ENCODE assay signal across 8 cellular contexts in the genomic region with DNA sequence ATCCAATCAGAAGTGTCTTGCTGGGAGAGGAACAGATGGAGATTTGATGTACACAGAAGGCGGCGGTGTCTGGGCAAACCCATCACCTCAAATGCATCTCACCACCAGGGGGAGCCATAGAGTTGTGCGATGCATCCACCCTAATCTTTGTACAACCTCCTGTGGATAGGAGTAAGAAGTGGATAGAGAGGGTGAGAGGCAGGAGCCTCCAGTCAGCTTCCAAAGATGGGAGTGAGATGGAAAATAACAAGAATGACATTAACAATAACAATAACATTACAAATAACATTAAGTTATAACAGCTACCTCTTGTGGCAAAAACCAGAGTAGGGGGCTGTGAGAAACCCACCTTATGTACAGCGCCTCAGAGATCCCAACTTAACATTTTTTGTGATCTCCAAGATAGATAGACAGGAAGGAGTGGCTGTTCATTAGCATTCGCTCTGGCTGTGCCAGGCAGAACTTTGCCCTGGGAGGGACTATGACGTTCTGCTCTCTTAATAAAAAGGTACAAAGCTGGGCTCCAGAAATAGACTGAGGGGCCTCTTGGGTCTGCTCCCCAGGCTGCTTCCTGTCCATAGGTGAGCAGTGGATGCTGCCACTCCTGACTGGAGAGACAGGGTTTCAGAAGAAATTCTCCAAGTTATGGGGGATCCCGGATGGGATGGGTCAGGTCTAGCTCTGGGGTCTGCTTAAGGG. TPM values are rescaled to one million over a fixed set of nuclear protein-coding genes. Genes with fewer than 3 reads are reported as not detected.
A peak's percentile ranks its signal among the peaks of the same experiment; 100 is the strongest.
DNase-seq lines count a peak whose midpoint lies in the region; ATAC-seq and TF ChIP-seq lines count a peak whose summit lies in the region.

No MANE protein-coding gene starts in this region.

- no peak overlapping the region for H4K8ac ChIP-seq in neuronal stem cell (ENCODE audit: low read depth, low read length)

- no peaks in the 10 kb centered on the region for H3K36me3 ChIP-seq in CD8-positive, alpha-beta memory T cell (ENCODE audit: insufficient read depth, low read length)
- no peaks in the 10 kb centered on the region for H3K36me3 ChIP-seq in Panc1 (ENCODE audit: control insufficient read depth, insufficient read depth, low read length)
- H3K36me3 ChIP-seq in neuronal stem cell (replicated peaks in 1 of 2; ENCODE audit: control insufficient read depth in 2 of 2, insufficient read depth in 2 of 2, low read length in 2 of 2): no peaks in the 10 kb centered on the region
- no peaks in the 10 kb centered on the region for H3K36me3 ChIP-seq in stomach

- no peak overlapping the region for H3K27ac Mint-ChIP-seq in CD8-positive, alpha-beta memory T cell
- H3K27ac Mint-ChIP-seq in activated T-cell treated with anti-CD3 and anti-CD28 coated beads, Interleukin-2, amount 50 U/mL, for 24 hours: no peak overlapping the region

- no CpG with 5 or more reads among the region's 7 CpGs for WGBS in neuronal stem cell (ENCODE audit: extremely low coverage in 2 of 2, insufficient read length in 2 of 2, insufficient replicate concordance in 1 of 2), 2 donors
- WGBS in stomach, 5 donors: 23 to 30% (median 26%) methylated on average over 7 of the region's 7 CpGs

- H2BK15ac ChIP-seq in neuronal stem cell (ENCODE audit: low read length): no peak overlapping the region

- H3K9me3 Mint-ChIP-seq in CD8-positive, alpha-beta memory T cell: no peaks in the 10 kb centered on the region
- peaks cover 3% of the 10 kb centered on the region for H3K9me3 Mint-ChIP-seq in activated T-cell treated with anti-CD3 and anti-CD28 coated beads, Interleukin-2, amount 50 U/mL, for 24 hours

- H2AK5ac ChIP-seq in neuronal stem cell (ENCODE audit: low read depth, low read length): no peak overlapping the region

- H3K18ac ChIP-seq in neuronal stem cell (ENCODE audit: low read length): no peak overlapping the region

- H3K27me3 ChIP-seq in CD8-positive, alpha-beta memory T cell (ENCODE audit: insufficient read depth, low read length, poor library complexity, severe bottlenecking): no peaks in the 10 kb centered on the region
- H3K27me3 ChIP-seq in Panc1 (ENCODE audit: control insufficient read depth, insufficient read depth, low read length) (no peaks in the 10 kb centered on the region; the same call in 1 of the 2 replicates), neuronal stem cell (ENCODE audit: control insufficient read depth in 3 of 3, insufficient read depth in 3 of 3, low read depth in 1 of 3, low read length in 3 of 3) (peaks cover 0 to 2% (median 0%) of the 10 kb centered on the region in 3 experiments), stomach (peaks cover 0 to 43% (median 8%) of the 10 kb centered on the region in 3 donors)

- H3K9me3 ChIP-seq in CD8-positive, alpha-beta memory T cell (ENCODE audit: low read length): no peaks in the 10 kb centered on the region
- no peaks in the 10 kb centered on the region for H3K9me3 ChIP-seq in Panc1 (ENCODE audit: control insufficient read depth, insufficient read depth, low read depth, low read length)
- H3K9me3 ChIP-seq in neuronal stem cell (replicated peaks in 1 of 2; ENCODE audit: control insufficient read depth in 2 of 2, insufficient read depth in 1 of 2, low read depth in 1 of 2, low read length in 2 of 2): no peaks in the 10 kb centered on the region
- H3K9me3 ChIP-seq in stomach: no peaks in the 10 kb centered on the region

- TF ChIP-seq CTCF in Panc1 (IDR thresholded peaks at IDR 0.05) (peak; percentile 86), fibroblast of mammary gland (conservative IDR thresholded peaks at IDR 0.05; ENCODE audit: control insufficient read depth, insufficient read depth, low read depth, low read length) (peak; percentile 86), stomach (IDR thresholded peaks at IDR 0.05) (peak in 5 of 7 experiments; percentile 58 to 92 (median 75))

- in situ Hi-C loops in Panc1 (cut with HindIII; ENCODE audit: low pct_unique_long_range_greater_than_20kb, low sequenced_read_pairs): no loop called here

- H3K14ac ChIP-seq in neuronal stem cell (ENCODE audit: low read length): no peak overlapping the region

- no peak overlapping the region for H2BK120ac ChIP-seq in neuronal stem cell (ENCODE audit: low read depth, low read length)

- no peak overlapping the region for H3K23ac ChIP-seq in neuronal stem cell (ENCODE audit: low read depth, low read length, poor library complexity)

- TF ChIP-seq EP300 in stomach (IDR thresholded peaks at IDR 0.05): no peak

- CTCF ChIA-PET in CD8-positive, alpha-beta memory T cell (lab: Charles Lee): interaction anchor here (0.7 to 3.7 kb wide), 16 partner anchors 9 to 185 kb away, joined by 3 to 21 read pairs (median 3); no protein-coding TSS in a partner anchor
- CTCF ChIA-PET in Panc1 (lab: Charles Lee): interaction anchor here (0.6 to 3.0 kb wide), 4 partner anchors 8 to 188 kb away, joined by 3 to 11 read pairs (median 4); no protein-coding TSS in a partner anchor

- no peak overlapping the region for H2BK12ac ChIP-seq in neuronal stem cell (ENCODE audit: low read length)

- H2AFZ ChIP-seq in neuronal stem cell (ENCODE audit: low read length): no peak overlapping the region

- ATAC-seq in Panc1 (peak; percentile 86), HG03442 (IDR thresholded peaks at IDR 0.05; ENCODE audit: unreplicated experiment) (no peak)

- no peak overlapping the region for H2BK5ac ChIP-seq in neuronal stem cell (ENCODE audit: low read length)

- H3K79me1 ChIP-seq in neuronal stem cell (ENCODE audit: low read depth, low read length): no peaks in the 10 kb centered on the region

- BruUV-seq in Panc1 (replicated peaks; lab: Mats Ljungman, UMichigan): no TSS peak

- no peak overlapping the region for H4K91ac ChIP-seq in neuronal stem cell (ENCODE audit: low read depth, low read length, poor library complexity)

- peak; percentile 44 to 82 (median 67) for DNase-seq in CD8-positive, alpha-beta memory T cell
- peak; percentile 56 for DNase-seq in HT1080 (ENCODE audit: low read depth)
- peak; percentile 38 for DNase-seq in Panc1 (ENCODE audit: low read depth, low spot score)
- DNase-seq in activated T-cell treated with anti-CD3 and anti-CD28 coated beads, Interleukin-2, amount 50 U/mL, for 24 hours: peak; percentile 85
- DNase-seq in fibroblast of mammary gland (ENCODE audit: low read depth): peak; percentile 67
- DNase-seq in neuronal stem cell (ENCODE audit: low spot score): peak; percentile 48
- DNase-seq in stomach: peak; percentile 86

- no peak overlapping the region for H3K4me2 ChIP-seq in neuronal stem cell (ENCODE audit: insufficient read depth, low read length, poor library complexity, severe bottlenecking)

- no peak overlapping the region for H3K4me3 ChIP-seq in CD8-positive, alpha-beta memory T cell (ENCODE audit: low read length)
- no peak overlapping the region for H3K4me3 ChIP-seq in Panc1 (ENCODE audit: low read depth in 2 of 2, low read length in 2 of 2)
- no peak overlapping the region for H3K4me3 ChIP-seq in fibroblast of mammary gland (ENCODE audit: control insufficient read depth, low read depth, low read length)
- no peak overlapping the region for H3K4me3 ChIP-seq in neuronal stem cell (ENCODE audit: low read length in 2 of 2)
- H3K4me3 ChIP-seq in stomach: no peak overlapping the region

- intact Hi-C loops in Panc1 (cut with micrococcal nuclease; ENCODE audit: unreplicated experiment): loop anchor here (2.0 kb wide), 1 partner anchor 184 kb away; no protein-coding TSS in a partner anchor
- intact Hi-C loops in stomach (cut with DNase I; ENCODE audit: low total_unique reads): loop anchor here (5.0 kb wide), 1 partner anchor 184 kb away; no protein-coding TSS in a partner anchor

- POLR2A ChIA-PET in CD8-positive, alpha-beta memory T cell (lab: Charles Lee): no interaction called here
- POLR2A ChIA-PET in Panc1 (lab: Charles Lee): no interaction called here

- H3K27me3 Mint-ChIP-seq in CD8-positive, alpha-beta memory T cell: peaks cover 11 to 41% of the 10 kb centered on the region in 2 donors
- H3K27me3 Mint-ChIP-seq in activated T-cell treated with anti-CD3 and anti-CD28 coated beads, Interleukin-2, amount 50 U/mL, for 24 hours: peaks cover 8% of the 10 kb centered on the region

- H3K36me3 Mint-ChIP-seq in CD8-positive, alpha-beta memory T cell: no peaks in the 10 kb centered on the region
- H3K36me3 Mint-ChIP-seq in activated T-cell treated with anti-CD3 and anti-CD28 coated beads, Interleukin-2, amount 50 U/mL, for 24 hours (ENCODE audit: low read depth): no peaks in the 10 kb centered on the region

- H3K27ac ChIP-seq in CD8-positive, alpha-beta memory T cell (ENCODE audit: low read depth, low read length): no peak overlapping the region
- H3K27ac ChIP-seq in Panc1 (ENCODE audit: low read length) (no peak overlapping the region), neuronal stem cell (replicated peaks; ENCODE audit: low read length) (no peak overlapping the region), stomach (peak overlapping the region in 1 of 5 donors; percentile 27)

- H3K4me1 Mint-ChIP-seq in CD8-positive, alpha-beta memory T cell: no peaks in the 10 kb centered on the region
- H3K4me1 Mint-ChIP-seq in activated T-cell treated with anti-CD3 and anti-CD28 coated beads, Interleukin-2, amount 50 U/mL, for 24 hours (ENCODE audit: low read depth): peaks cover 51% of the 10 kb centered on the region

- H3K4me3 Mint-ChIP-seq in CD8-positive, alpha-beta memory T cell: no peak overlapping the region
- H3K4me3 Mint-ChIP-seq in activated T-cell treated with anti-CD3 and anti-CD28 coated beads, Interleukin-2, amount 50 U/mL, for 24 hours: no peak overlapping the region

- TF ChIP-seq POLR2A in stomach (IDR thresholded peaks at IDR 0.05): no peak

- H3K4ac ChIP-seq in neuronal stem cell (ENCODE audit: low read length): no peak overlapping the region

- H3K4me1 ChIP-seq in CD8-positive, alpha-beta memory T cell (ENCODE audit: insufficient read depth, low read length): no peaks in the 10 kb centered on the region
- H3K4me1 ChIP-seq in Panc1 (ENCODE audit: control insufficient read depth, insufficient read depth, low read length): no peaks in the 10 kb centered on the region
- no peaks in the 10 kb centered on the region for H3K4me1 ChIP-seq in neuronal stem cell (ENCODE audit: control insufficient read depth in 2 of 2, insufficient read depth in 1 of 2, low read depth in 1 of 2, low read length in 2 of 2)
- H3K4me1 ChIP-seq in stomach: peaks cover 0 to 16% (median 0%) of the 10 kb centered on the region in 4 donors

- no peak overlapping the region for H3K9ac ChIP-seq in neuronal stem cell (ENCODE audit: low read depth, low read length, poor library complexity)

RNA-seq across cellular contexts. Expression of gene CEACAM18, which starts 5.2 kb away (rescaled TPM):
- total RNA-seq in CD8-positive, alpha-beta memory T cell: not detected
- polyA plus RNA-seq in CD8-positive, alpha-beta memory T cell: not detected
- total RNA-seq in HT1080 (2014; rRNA removed; shearing (Covaris generic)): not detected in 2 replicates
- not detected in 2 replicates for polyA plus RNA-seq in HT1080 (2015; cell fraction: cytosol; rRNA removed)
- polyA plus RNA-seq in HT1080 (2015; cell fraction: nucleus; rRNA removed): not detected in 2 replicates
- not detected for total RNA-seq in Panc1 (2021; ENCODE audit: unreplicated experiment)
- not detected for polyA plus RNA-seq in Panc1 (2012; ENCODE audit: insufficient read length)
- polyA plus RNA-seq in neuronal stem cell (2013, experiment 1 of 2): not detected
- polyA plus RNA-seq in neuronal stem cell (2013, experiment 2 of 2): not detected
- total RNA-seq in stomach: not detected
- not detected for polyA plus RNA-seq in stomach

RNA-seq across cellular contexts. Expression of gene SIGLEC8, which starts 14.9 kb away (rescaled TPM):
- total RNA-seq in CD8-positive, alpha-beta memory T cell: not detected
- polyA plus RNA-seq in CD8-positive, alpha-beta memory T cell: not detected
- not detected in 2 replicates for total RNA-seq in HT1080 (2014; rRNA removed; shearing (Covaris generic))
- polyA plus RNA-seq in HT1080 (2015; cell fraction: cytosol; rRNA removed): not detected in 2 replicates
- not detected in 2 replicates for polyA plus RNA-seq in HT1080 (2015; cell fraction: nucleus; rRNA removed)
- not detected for total RNA-seq in Panc1 (2021; ENCODE audit: unreplicated experiment)
- not detected for polyA plus RNA-seq in Panc1 (2012; ENCODE audit: insufficient read length)
- polyA plus RNA-seq in neuronal stem cell (2013, experiment 1 of 2): not detected
- polyA plus RNA-seq in neuronal stem cell (2013, experiment 2 of 2): not detected
- 1 to 10 TPM in 2 of 5 donors, not detected in 3; 1.1 to 2.3 TPM for total RNA-seq in stomach
- 1 to 10 TPM in 1 of 3 donors, under 1 TPM in 2; 0.20 to 1.1 (median 0.56) TPM for polyA plus RNA-seq in stomach

RNA-seq across cellular contexts. Expression of gene SIGLEC12, which starts 28.4 kb away (rescaled TPM):
- total RNA-seq in CD8-positive, alpha-beta memory T cell: 1 to 10 TPM in 1 of 2 experiments, under 1 TPM in 1; 0.60 to 1.0 TPM
- 0.31 TPM for polyA plus RNA-seq in CD8-positive, alpha-beta memory T cell
- not detected in 2 replicates for total RNA-seq in HT1080 (2014; rRNA removed; shearing (Covaris generic))
- 0.06 TPM in 1 of 2 replicates, not detected in the other for polyA plus RNA-seq in HT1080 (2015; cell fraction: cytosol; rRNA removed)
- not detected in 2 replicates for polyA plus RNA-seq in HT1080 (2015; cell fraction: nucleus; rRNA removed)
- not detected for total RNA-seq in Panc1 (2021; ENCODE audit: unreplicated experiment)
- polyA plus RNA-seq in Panc1 (2012; ENCODE audit: insufficient read length): not detected
- not detected for polyA plus RNA-seq in neuronal stem cell (2013, experiment 1 of 2)
- polyA plus RNA-seq in neuronal stem cell (2013, experiment 2 of 2): not detected
- under 1 TPM in 1 of 5 donors, not detected in 4; 0.37 TPM for total RNA-seq in stomach
- 1 to 10 TPM in 1 of 3 donors, under 1 TPM in 1, not detected in 1; 0.10 to 1.2 TPM for polyA plus RNA-seq in stomach

RNA-seq across cellular contexts. Expression of gene SIGLEC10, which starts 55.7 kb away (rescaled TPM):
- total RNA-seq in CD8-positive, alpha-beta memory T cell: 1 to 10 TPM; 2.4 to 2.9 TPM
- polyA plus RNA-seq in CD8-positive, alpha-beta memory T cell: 1.1 TPM
- not detected in 2 replicates for total RNA-seq in HT1080 (2014; rRNA removed; shearing (Covaris generic))
- polyA plus RNA-seq in HT1080 (2015; cell fraction: cytosol; rRNA removed): not detected in 2 replicates
- not detected in 2 replicates for polyA plus RNA-seq in HT1080 (2015; cell fraction: nucleus; rRNA removed)
- total RNA-seq in Panc1 (2021; ENCODE audit: unreplicated experiment) (not detected), stomach (10 to 100 TPM in 1 of 5 donors, 1 to 10 TPM in 2, not detected in 2; 1.1 to 21.4 (median 4.6) TPM)
- 0.23 TPM for polyA plus RNA-seq in Panc1 (2012; ENCODE audit: insufficient read length)
- polyA plus RNA-seq in neuronal stem cell (2013, experiment 1 of 2): not detected
- not detected for polyA plus RNA-seq in neuronal stem cell (2013, experiment 2 of 2)
- 1 to 10 TPM; 1.7 to 3.1 (median 2.3) TPM for polyA plus RNA-seq in stomach

RNA-seq across cellular contexts. Expression of gene SIGLEC6, which starts 58.3 kb away (rescaled TPM):
- not detected for total RNA-seq in CD8-positive, alpha-beta memory T cell
- not detected for polyA plus RNA-seq in CD8-positive, alpha-beta memory T cell
- total RNA-seq in HT1080 (2014; rRNA removed; shearing (Covaris generic)): not detected in 2 replicates
- not detected in 2 replicates for polyA plus RNA-seq in HT1080 (2015; cell fraction: cytosol; rRNA removed)
- polyA plus RNA-seq in HT1080 (2015; cell fraction: nucleus; rRNA removed): not detected in 2 replicates
- total RNA-seq in Panc1 (2021; ENCODE audit: unreplicated experiment) (not detected), stomach (1 to 10 TPM in 1 of 5 donors, not detected in 4; 7.1 TPM)
- polyA plus RNA-seq in Panc1 (2012; ENCODE audit: insufficient read length): not detected
- not detected for polyA plus RNA-seq in neuronal stem cell (2013, experiment 1 of 2)
- polyA plus RNA-seq in neuronal stem cell (2013, experiment 2 of 2): not detected
- polyA plus RNA-seq in stomach: 1 to 10 TPM in 1 of 3 donors, under 1 TPM in 1, not detected in 1; 0.50 to 2.4 TPM
